In the genomic region with DNA sequence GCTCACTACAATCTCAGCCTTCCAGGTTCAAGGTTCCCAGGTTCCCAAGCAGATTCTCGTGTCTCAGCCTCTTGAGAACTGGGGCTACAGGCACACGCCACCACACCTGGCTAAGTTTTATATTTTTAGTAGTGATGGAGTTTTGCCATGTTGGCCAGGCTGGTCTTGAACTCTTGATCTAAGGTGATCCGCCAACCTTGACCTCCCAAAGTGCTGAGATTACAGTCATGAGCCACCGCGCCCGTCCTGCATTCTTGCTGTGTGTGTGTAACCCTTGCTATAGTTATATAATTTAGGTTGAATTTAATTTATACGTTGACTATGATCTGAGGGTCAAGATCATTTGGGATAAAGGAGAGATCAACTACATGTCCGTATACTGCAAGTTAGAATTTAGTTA, we compare ENCODE assay signal across 1 cellular context.
TF ChIP-seq lines count a peak whose summit lies in the region.

No MANE protein-coding gene starts in this region.

TF ChIP-seq in SK-N-SH treated with all-trans-retinoic acid at 6 μM for 48 hours, 23 proteins besides CTCF, POLR2A, EP300 and RAD21 (continued from another document):
- TF ChIP-seq, protein P1, sequence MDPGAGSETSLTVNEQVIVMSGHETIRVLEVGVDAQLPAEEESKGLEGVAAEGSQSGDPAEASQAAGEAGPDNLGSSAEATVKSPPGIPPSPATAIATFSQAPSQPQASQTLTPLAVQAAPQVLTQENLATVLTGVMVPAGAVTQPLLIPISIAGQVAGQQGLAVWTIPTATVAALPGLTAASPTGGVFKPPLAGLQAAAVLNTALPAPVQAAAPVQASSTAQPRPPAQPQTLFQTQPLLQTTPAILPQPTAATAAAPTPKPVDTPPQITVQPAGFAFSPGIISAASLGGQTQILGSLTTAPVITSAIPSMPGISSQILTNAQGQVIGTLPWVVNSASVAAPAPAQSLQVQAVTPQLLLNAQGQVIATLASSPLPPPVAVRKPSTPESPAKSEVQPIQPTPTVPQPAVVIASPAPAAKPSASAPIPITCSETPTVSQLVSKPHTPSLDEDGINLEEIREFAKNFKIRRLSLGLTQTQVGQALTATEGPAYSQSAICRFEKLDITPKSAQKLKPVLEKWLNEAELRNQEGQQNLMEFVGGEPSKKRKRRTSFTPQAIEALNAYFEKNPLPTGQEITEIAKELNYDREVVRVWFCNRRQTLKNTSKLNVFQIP (CRISPR knock-in tag; IDR thresholded peaks at IDR 0.05; ENCODE audit: borderline replicate concordance, low read depth): no peak
- TF ChIP-seq BACH2 (CRISPR knock-in tag; IDR thresholded peaks at IDR 0.05; ENCODE audit: borderline replicate concordance): no peak
- TF ChIP-seq, protein P2, sequence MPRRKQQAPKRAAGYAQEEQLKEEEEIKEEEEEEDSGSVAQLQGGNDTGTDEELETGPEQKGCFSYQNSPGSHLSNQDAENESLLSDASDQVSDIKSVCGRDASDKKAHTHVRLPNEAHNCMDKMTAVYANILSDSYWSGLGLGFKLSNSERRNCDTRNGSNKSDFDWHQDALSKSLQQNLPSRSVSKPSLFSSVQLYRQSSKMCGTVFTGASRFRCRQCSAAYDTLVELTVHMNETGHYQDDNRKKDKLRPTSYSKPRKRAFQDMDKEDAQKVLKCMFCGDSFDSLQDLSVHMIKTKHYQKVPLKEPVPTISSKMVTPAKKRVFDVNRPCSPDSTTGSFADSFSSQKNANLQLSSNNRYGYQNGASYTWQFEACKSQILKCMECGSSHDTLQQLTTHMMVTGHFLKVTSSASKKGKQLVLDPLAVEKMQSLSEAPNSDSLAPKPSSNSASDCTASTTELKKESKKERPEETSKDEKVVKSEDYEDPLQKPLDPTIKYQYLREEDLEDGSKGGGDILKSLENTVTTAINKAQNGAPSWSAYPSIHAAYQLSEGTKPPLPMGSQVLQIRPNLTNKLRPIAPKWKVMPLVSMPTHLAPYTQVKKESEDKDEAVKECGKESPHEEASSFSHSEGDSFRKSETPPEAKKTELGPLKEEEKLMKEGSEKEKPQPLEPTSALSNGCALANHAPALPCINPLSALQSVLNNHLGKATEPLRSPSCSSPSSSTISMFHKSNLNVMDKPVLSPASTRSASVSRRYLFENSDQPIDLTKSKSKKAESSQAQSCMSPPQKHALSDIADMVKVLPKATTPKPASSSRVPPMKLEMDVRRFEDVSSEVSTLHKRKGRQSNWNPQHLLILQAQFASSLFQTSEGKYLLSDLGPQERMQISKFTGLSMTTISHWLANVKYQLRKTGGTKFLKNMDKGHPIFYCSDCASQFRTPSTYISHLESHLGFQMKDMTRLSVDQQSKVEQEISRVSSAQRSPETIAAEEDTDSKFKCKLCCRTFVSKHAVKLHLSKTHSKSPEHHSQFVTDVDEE (CRISPR knock-in tag; IDR thresholded peaks at IDR 0.05): no peak
- no peak for TF ChIP-seq ZC3H10 (CRISPR knock-in tag; IDR thresholded peaks at IDR 0.05)
- TF ChIP-seq GLIS3 (CRISPR knock-in tag; IDR thresholded peaks at IDR 0.05): no peak
- TF ChIP-seq, protein P3, sequence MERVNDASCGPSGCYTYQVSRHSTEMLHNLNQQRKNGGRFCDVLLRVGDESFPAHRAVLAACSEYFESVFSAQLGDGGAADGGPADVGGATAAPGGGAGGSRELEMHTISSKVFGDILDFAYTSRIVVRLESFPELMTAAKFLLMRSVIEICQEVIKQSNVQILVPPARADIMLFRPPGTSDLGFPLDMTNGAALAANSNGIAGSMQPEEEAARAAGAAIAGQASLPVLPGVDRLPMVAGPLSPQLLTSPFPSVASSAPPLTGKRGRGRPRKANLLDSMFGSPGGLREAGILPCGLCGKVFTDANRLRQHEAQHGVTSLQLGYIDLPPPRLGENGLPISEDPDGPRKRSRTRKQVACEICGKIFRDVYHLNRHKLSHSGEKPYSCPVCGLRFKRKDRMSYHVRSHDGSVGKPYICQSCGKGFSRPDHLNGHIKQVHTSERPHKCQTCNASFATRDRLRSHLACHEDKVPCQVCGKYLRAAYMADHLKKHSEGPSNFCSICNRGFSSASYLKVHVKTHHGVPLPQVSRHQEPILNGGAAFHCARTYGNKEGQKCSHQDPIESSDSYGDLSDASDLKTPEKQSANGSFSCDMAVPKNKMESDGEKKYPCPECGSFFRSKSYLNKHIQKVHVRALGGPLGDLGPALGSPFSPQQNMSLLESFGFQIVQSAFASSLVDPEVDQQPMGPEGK (CRISPR knock-in tag; IDR thresholded peaks at IDR 0.05; ENCODE audit: borderline replicate concordance): no peak
TF ChIP-seq in SK-N-SH treated with all-trans-retinoic acid at 6 μM for 48 hours: peak in this region for 0.
